ENCODE assay signal across 14 cellular contexts in the genomic region with DNA sequence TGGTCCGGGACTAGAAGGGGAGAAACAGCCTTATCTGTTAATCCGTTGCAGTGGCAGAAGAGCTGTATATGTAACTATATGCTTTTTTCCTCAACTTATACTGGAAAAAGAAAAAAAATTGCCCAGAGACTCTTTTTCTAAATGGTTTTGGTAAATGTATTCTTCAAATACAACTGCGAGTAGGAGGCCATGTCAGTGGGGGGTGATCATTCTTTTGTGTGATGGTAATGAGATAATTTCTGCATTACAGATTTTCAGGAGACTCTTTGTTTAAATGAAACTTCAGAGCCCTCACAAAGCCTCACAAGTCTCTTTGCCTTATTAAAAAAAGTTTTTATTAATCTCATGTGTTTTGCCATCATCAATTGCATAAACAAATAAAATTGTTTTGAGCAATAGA.
DNase-seq lines count a peak whose midpoint lies in the region; ATAC-seq and TF ChIP-seq lines count a peak whose summit lies in the region.
"Had no signal": no experiment of that assay in that cellular context is flagged by ENCODE, and none has a peak within 500 bp of the region (broad histone marks: within the 10 kb centered on the region; RNA-seq: fewer than 3 reads in every experiment).

No MANE protein-coding gene starts in this region.

- H3K36me3 Mint-ChIP-seq in mesothelial cell of epicardium: peaks cover 3% of the 10 kb centered on the region

- intact Hi-C loops in breast epithelium (cut with DNase I; ENCODE audit: low total_unique reads) (loop anchor here (10.0 kb wide), 1 partner anchor 111 kb away; no protein-coding TSS in a partner anchor), testis (cut with DNase I; ENCODE audit: low total_unique reads) (no loop called here)

- H3K4me1 Mint-ChIP-seq in mesothelial cell of epicardium: peaks cover 66% of the 10 kb centered on the region

- TF ChIP-seq CTCF in breast epithelium (IDR thresholded peaks at IDR 0.05): no peak
- no peak for TF ChIP-seq CTCF in mesothelial cell of epicardium (IDR thresholded peaks at IDR 0.05; ENCODE audit: unreplicated experiment)
- no peak for TF ChIP-seq CTCF in testis (IDR thresholded peaks at IDR 0.05)

- H3K27me3 ChIP-seq in breast epithelium (no peaks in the 10 kb centered on the region), testis (no peaks in the 10 kb centered on the region)

- ATAC-seq in GM19467 (IDR thresholded peaks at IDR 0.05; ENCODE audit: unreplicated experiment): no peak
- ATAC-seq: right cardiac atrium had no signal

- H3K27ac ChIP-seq in breast epithelium (peak overlapping the region; percentile 91 to 96), testis (peak overlapping the region; percentile 11 to 27)

- H3K4me3 ChIP-seq in breast epithelium: no peak overlapping the region
- no peak overlapping the region for H3K4me3 ChIP-seq in testis

- TF ChIP-seq POLR2A in breast epithelium (IDR thresholded peaks at IDR 0.05) (no peak), testis (IDR thresholded peaks at IDR 0.05) (no peak)

- H3K9me3 ChIP-seq in breast epithelium (no peaks in the 10 kb centered on the region), testis (no peaks in the 10 kb centered on the region)

- no peak overlapping the region for H3K4me3 Mint-ChIP-seq in mesothelial cell of epicardium
- H3K4me3 Mint-ChIP-seq: activated CD4-positive, alpha-beta memory T cell treated with anti-CD3 and anti-CD28 coated beads for 36 hours; CD4-positive, alpha-beta T cell had no signal

- peak overlapping the region; percentile 86 for H3K27ac Mint-ChIP-seq in mesothelial cell of epicardium
- H3K27ac Mint-ChIP-seq: activated CD4-positive, alpha-beta memory T cell treated with anti-CD3 and anti-CD28 coated beads for 36 hours; CD4-positive, alpha-beta T cell had no signal

- no peaks in the 10 kb centered on the region for H3K27me3 Mint-ChIP-seq in mesothelial cell of epicardium (ENCODE audit: low read depth)
- H3K27me3 Mint-ChIP-seq: activated CD4-positive, alpha-beta memory T cell treated with anti-CD3 and anti-CD28 coated beads for 36 hours; CD4-positive, alpha-beta T cell had no signal

- no peaks in the 10 kb centered on the region for H3K36me3 ChIP-seq in breast epithelium
- no peaks in the 10 kb centered on the region for H3K36me3 ChIP-seq in testis (ENCODE audit: low read depth, missing control alignments)

- H3K4me1 ChIP-seq in breast epithelium (peaks cover 13 to 42% of the 10 kb centered on the region in 2 donors), testis (peaks cover 43% of the 10 kb centered on the region)

- 68 to 80% methylated on average over 3 of the region's 3 CpGs for WGBS in testis, 2 donors

- H3K9me3 Mint-ChIP-seq in mesothelial cell of epicardium: peaks cover 5% of the 10 kb centered on the region
- H3K9me3 Mint-ChIP-seq: activated CD4-positive, alpha-beta memory T cell treated with anti-CD3 and anti-CD28 coated beads for 36 hours; CD4-positive, alpha-beta T cell had no signal

- DNase-seq in NCI-H146 (lab: John Stamatoyannopoulos, UW) (peak; percentile 23), breast epithelium (ENCODE audit: low spot score in 2 of 2) (no peak), mesothelial cell of epicardium (ENCODE audit: low spot score in 2 of 2, unreplicated experiment in 2 of 2) (no peak), testis (no peak), kidney tubule cell (ENCODE audit: low spot score) (no peak), midbrain (lab: John Stamatoyannopoulos, UW) (no peak), kidney glomerular epithelial cell (lab: John Stamatoyannopoulos, UW) (no peak)
- DNase-seq: activated CD4-positive, alpha-beta memory T cell treated with anti-CD3 and anti-CD28 coated beads for 36 hours; CD4-positive, alpha-beta T cell; central memory CD4-positive, alpha-beta T cell; erythroblast; T-helper 9 cell had no signal
